ENCODE assay signal across 16 cellular contexts in the genomic region with DNA sequence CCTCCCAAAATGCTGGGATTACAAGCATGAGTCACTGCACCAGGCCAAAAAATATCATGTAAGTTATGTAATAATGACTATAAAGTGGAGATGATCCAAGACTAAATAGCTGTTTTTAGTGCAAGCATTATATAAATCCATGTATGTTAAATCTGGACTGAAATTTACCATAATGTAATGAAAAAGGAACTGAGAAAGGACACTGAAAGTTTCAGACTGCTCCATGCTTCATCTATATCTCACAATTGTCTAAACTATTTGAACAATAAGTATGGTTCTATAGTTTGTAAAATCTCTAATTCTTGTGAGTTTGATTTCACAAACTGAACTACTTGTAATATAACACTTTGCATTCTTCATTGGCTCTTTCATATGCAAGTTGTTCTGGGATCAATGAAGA.
"Had no signal": no experiment of that assay in that cellular context is flagged by ENCODE, and none has a peak within 500 bp of the region (broad histone marks: within the 10 kb centered on the region; RNA-seq: fewer than 3 reads in every experiment).

No MANE protein-coding gene starts in this region.

- H3K4me1 Mint-ChIP-seq: stimulated activated naive B cell treated with anti-CD40 and anti-IgM and Interleukin-4, amounts not matched to agents 10 μg/mL and 1 μg/mL and 100 μg/mL, for 72 hours had no signal

- H3K4me3 ChIP-seq: esophagus squamous epithelium, heart right ventricle, left ventricle myocardium inferior, uterus had no signal

- H3K9me3 ChIP-seq: heart right ventricle, uterus had no signal

- DNase-seq: activated CD4-positive, alpha-beta T cell treated with anti-CD3 and anti-CD28 coated beads, Interleukin-2, amount 50 U/mL, for 1 hour; activated CD4-positive, CD25-positive, alpha-beta regulatory T cell treated with anti-CD3 and anti-CD28 coated beads, Interleukin-2, amount 50 U/mL, for 72 hours; activated CD8-positive, alpha-beta memory T cell treated with anti-CD3 and anti-CD28 coated beads for 24 hours; activated CD8-positive, alpha-beta memory T cell treated with anti-CD3 and anti-CD28 coated beads, Interleukin-2, amount 50 U/mL, for 48 hours; activated effector memory CD4-positive, alpha-beta T cell treated with anti-CD3 and anti-CD28 coated beads, Interleukin-2, amount 50 U/mL, for 16 hours; activated T-cell treated with anti-CD3 and anti-CD28 coated beads, Interleukin-2, amount 50 U/mL, for 72 hours; dermis blood vessel endothelial cell; effector memory CD8-positive, alpha-beta T cell; esophagus squamous epithelium; heart right ventricle; left ventricle myocardium inferior; mammary epithelial cell; stimulated activated naive B cell treated with anti-CD40 and anti-IgM and Interleukin-4, amounts not matched to agents 10 μg/mL and 1 μg/mL and 100 μg/mL, for 72 hours; uterus had no signal

- H3K9me3 Mint-ChIP-seq: stimulated activated naive B cell treated with anti-CD40 and anti-IgM and Interleukin-4, amounts not matched to agents 10 μg/mL and 1 μg/mL and 100 μg/mL, for 72 hours had no signal

- H3K4me3 Mint-ChIP-seq: activated T-cell treated with anti-CD3 and anti-CD28 coated beads, Interleukin-2, amount 50 U/mL, for 72 hours; effector memory CD8-positive, alpha-beta T cell; stimulated activated naive B cell treated with anti-CD40 and anti-IgM and Interleukin-4, amounts not matched to agents 10 μg/mL and 1 μg/mL and 100 μg/mL, for 72 hours had no signal

- H3K27ac Mint-ChIP-seq: activated naive CD4-positive, alpha-beta T cell treated with anti-CD3 and anti-CD28 coated beads, Interleukin-2, amount 50 U/mL, for 72 hours; activated T-cell treated with anti-CD3 and anti-CD28 coated beads, Interleukin-2, amount 50 U/mL, for 72 hours; effector memory CD8-positive, alpha-beta T cell; stimulated activated naive B cell treated with anti-CD40 and anti-IgM and Interleukin-4, amounts not matched to agents 10 μg/mL and 1 μg/mL and 100 μg/mL, for 72 hours had no signal

- H3K27me3 ChIP-seq: esophagus squamous epithelium, heart right ventricle, uterus had no signal

- H3K36me3 ChIP-seq: esophagus squamous epithelium, heart right ventricle, left ventricle myocardium inferior, uterus had no signal

- H3K4me1 ChIP-seq: esophagus squamous epithelium, heart right ventricle, left ventricle myocardium inferior, uterus had no signal

- H3K27ac ChIP-seq: esophagus squamous epithelium, heart right ventricle, left ventricle myocardium inferior, uterus, VCaP had no signal

- H3K36me3 Mint-ChIP-seq: activated naive CD4-positive, alpha-beta T cell treated with anti-CD3 and anti-CD28 coated beads, Interleukin-2, amount 50 U/mL, for 72 hours; stimulated activated naive B cell treated with anti-CD40 and anti-IgM and Interleukin-4, amounts not matched to agents 10 μg/mL and 1 μg/mL and 100 μg/mL, for 72 hours had no signal

- H3K27me3 Mint-ChIP-seq: effector memory CD8-positive, alpha-beta T cell; stimulated activated naive B cell treated with anti-CD40 and anti-IgM and Interleukin-4, amounts not matched to agents 10 μg/mL and 1 μg/mL and 100 μg/mL, for 72 hours had no signal

- ATAC-seq: activated naive CD4-positive, alpha-beta T cell treated with anti-CD3 and anti-CD28 coated beads, Interleukin-2, amount 50 U/mL, for 72 hours; activated T-cell treated with anti-CD3 and anti-CD28 coated beads, Interleukin-2, amount 50 U/mL, for 72 hours; effector memory CD8-positive, alpha-beta T cell; heart right ventricle; stimulated activated naive B cell treated with anti-CD40 and anti-IgM and Interleukin-4, amounts not matched to agents 10 μg/mL and 1 μg/mL and 100 μg/mL, for 72 hours had no signal
